12 cellular contexts compared by ENCODE assay signal in genomic region chr6:158958504-158959386, GRCh38. TPM values are rescaled to one million over a fixed set of nuclear protein-coding genes. Genes with fewer than 3 reads are reported as not detected.
DNase-seq lines count a peak whose midpoint lies in the region; ATAC-seq and TF ChIP-seq lines count a peak whose summit lies in the region.
"Had no signal": no experiment of that assay in that cellular context is flagged by ENCODE, and none has a peak within 500 bp of the region (broad histone marks: within the 10 kb centered on the region; RNA-seq: fewer than 3 reads in every experiment).

No MANE protein-coding gene starts in this region.

- H3K9me3 Mint-ChIP-seq in HFFc6 (no peaks in the 10 kb centered on the region), memory B cell (peaks cover 2% of the 10 kb centered on the region), chondrocyte (ENCODE audit: low read depth) (peaks cover 6% of the 10 kb centered on the region)
- no peaks in the 10 kb centered on the region for H3K9me3 Mint-ChIP-seq in activated naive CD4-positive, alpha-beta T cell treated with anti-CD3 and anti-CD28 coated beads for 36 hours

- H3K79me2 ChIP-seq in DND-41 (ENCODE audit: insufficient read depth, low read length), result no peaks in the 10 kb centered on the region
- no peaks in the 10 kb centered on the region for H3K79me2 ChIP-seq in GM23248 (ENCODE audit: insufficient read depth)

- in situ Hi-C loops in GM23248 (cut with MboI), result loop anchor here (25.0 kb wide), 1 partner anchor 246 kb away; no protein-coding TSS in a partner anchor

- H3K27ac Mint-ChIP-seq in HFFc6 (no peak overlapping the region), memory B cell (peak overlapping the region; percentile 76), chondrocyte (ENCODE audit: unreplicated experiment) (no peak overlapping the region)
- H3K27ac Mint-ChIP-seq in activated naive CD4-positive, alpha-beta T cell treated with anti-CD3 and anti-CD28 coated beads for 36 hours, result no peak overlapping the region
- H3K27ac Mint-ChIP-seq: mesothelial cell of epicardium had no signal

- H3K4me3 Mint-ChIP-seq in HFFc6 (no peak overlapping the region), memory B cell (no peak overlapping the region), chondrocyte (ENCODE audit: unreplicated experiment) (no peak overlapping the region)
- H3K4me3 Mint-ChIP-seq in activated naive CD4-positive, alpha-beta T cell treated with anti-CD3 and anti-CD28 coated beads for 36 hours, result no peak overlapping the region
- H3K4me3 Mint-ChIP-seq: mesothelial cell of epicardium had no signal

- H3K27me3 ChIP-seq in DND-41 (ENCODE audit: insufficient read depth, low read length, poor library complexity) (peaks cover 3% of the 10 kb centered on the region), GM23248 (replicated peaks; ENCODE audit: insufficient read depth) (no peaks in the 10 kb centered on the region)
- H3K27me3 ChIP-seq: right atrium auricular region had no signal

- TF ChIP-seq CTCF in DND-41 (IDR thresholded peaks at IDR 0.05; ENCODE audit: borderline replicate concordance, extremely low read depth, low read length, poor library complexity, severe bottlenecking) (peak; percentile 27), HFFc6 (IDR thresholded peaks at IDR 0.05) (peak; percentile 13; the same call in 1 of the 2 replicates), chondrocyte (IDR thresholded peaks at IDR 0.05) (no peak)

- H3K4me2 ChIP-seq in DND-41 (ENCODE audit: insufficient read depth, low read length), result no peak overlapping the region
- H3K4me2 ChIP-seq in GM23248 (ENCODE audit: unreplicated experiment), result no peak overlapping the region

- H3K4me1 ChIP-seq in DND-41 (ENCODE audit: insufficient read depth, low read length) (no peaks in the 10 kb centered on the region), GM23248 (ENCODE audit: insufficient read depth) (no peaks in the 10 kb centered on the region)
- H3K4me1 ChIP-seq: right atrium auricular region had no signal

- intact Hi-C loops in activated naive CD4-positive, alpha-beta T cell treated with anti-CD3 and anti-CD28 coated beads for 36 hours (cut with micrococcal nuclease), result loop anchor here (1.0 kb wide), 1 partner anchor 165 kb away; no protein-coding TSS in a partner anchor

- no peak overlapping the region for H3K9ac ChIP-seq in DND-41 (ENCODE audit: low read depth, low read length)
- no peak overlapping the region for H3K9ac ChIP-seq in GM23248

- H2AFZ ChIP-seq in DND-41 (ENCODE audit: low read depth, low read length) (no peak overlapping the region), GM23248 (no peak overlapping the region)

- peaks cover 5% of the 10 kb centered on the region for H3K27me3 Mint-ChIP-seq in HFFc6 (ENCODE audit: insufficient read depth)
- no peaks in the 10 kb centered on the region for H3K27me3 Mint-ChIP-seq in activated naive CD4-positive, alpha-beta T cell treated with anti-CD3 and anti-CD28 coated beads for 36 hours (ENCODE audit: low read depth)
- H3K27me3 Mint-ChIP-seq in memory B cell, result no peaks in the 10 kb centered on the region
- H3K27me3 Mint-ChIP-seq in chondrocyte (ENCODE audit: low read depth), result no peaks in the 10 kb centered on the region

- no peaks in the 10 kb centered on the region for H3K36me3 ChIP-seq in DND-41 (ENCODE audit: insufficient read depth, low read length)
- H3K36me3 ChIP-seq in GM23248 (ENCODE audit: low read depth), result no peaks in the 10 kb centered on the region
- H3K36me3 ChIP-seq: right atrium auricular region had no signal

- H3K4me3 ChIP-seq in DND-41 (ENCODE audit: low read depth in 1 of 2, low read length in 2 of 2), result no peak overlapping the region
- no peak overlapping the region for H3K4me3 ChIP-seq in GM23248
- H3K4me3 ChIP-seq: right atrium auricular region had no signal

- DNase-seq in DND-41 (no peak), HFFc6 (no peak), memory B cell (ENCODE audit: low spot score in 2 of 2) (peak; percentile 39 to 43), GM23248 (no peak), midbrain (lab: John Stamatoyannopoulos, UW) (no peak), chondrocyte (ENCODE audit: low spot score) (no peak)
- peak; percentile 45 for DNase-seq in activated naive CD4-positive, alpha-beta T cell treated with anti-CD3 and anti-CD28 coated beads for 36 hours
- DNase-seq: effector memory CD4-positive, alpha-beta T cell; IMR-90 had no signal

- no peaks in the 10 kb centered on the region for H3F3A ChIP-seq in GM23248 (ENCODE audit: insufficient read depth)

- WGBS in GM23248 (ENCODE audit: low coverage in 1 of 2, low lambda C conversion rate in 2 of 2, missing lambda C conversion rate in 2 of 2), 2 experiments, result 80 to 81% methylated on average over 7 of the region's 7 CpGs

- H3K27ac ChIP-seq in DND-41 (ENCODE audit: low read length) (no peak overlapping the region), GM23248 (no peak overlapping the region)
- H3K27ac ChIP-seq: right atrium auricular region had no signal

- ATAC-seq in DND-41 (ENCODE audit: insufficient read depth, low read depth), result no peak
- peak; percentile 87 for ATAC-seq in memory B cell (ENCODE audit: low read depth)
- no peak for ATAC-seq in HG03039 (IDR thresholded peaks at IDR 0.05; ENCODE audit: unreplicated experiment)

- H3K36me3 Mint-ChIP-seq in HFFc6 (ENCODE audit: low read depth) (peaks cover 4% of the 10 kb centered on the region; the same call in 1 of the 2 replicates), memory B cell (no peaks in the 10 kb centered on the region), chondrocyte (ENCODE audit: low read depth) (peaks cover 2% of the 10 kb centered on the region)
- H3K36me3 Mint-ChIP-seq in activated naive CD4-positive, alpha-beta T cell treated with anti-CD3 and anti-CD28 coated beads for 36 hours (ENCODE audit: low read depth), result no peaks in the 10 kb centered on the region

- CTCF ChIA-PET in activated naive CD4-positive, alpha-beta T cell treated with anti-CD3 and anti-CD28 coated beads for 36 hours (lab: Charles Lee), result interaction anchor here (0.6 to 1.2 kb wide), 7 partner anchors 9 to 1151 kb away, joined by 3 to 5 read pairs (median 4); no protein-coding TSS in a partner anchor

- H3K4me1 Mint-ChIP-seq in HFFc6 (ENCODE audit: low read depth), result peaks cover 7% of the 10 kb centered on the region
- H3K4me1 Mint-ChIP-seq in activated naive CD4-positive, alpha-beta T cell treated with anti-CD3 and anti-CD28 coated beads for 36 hours (ENCODE audit: low read depth), result no peaks in the 10 kb centered on the region
- H3K4me1 Mint-ChIP-seq in memory B cell, result peaks cover 16% of the 10 kb centered on the region
- no peaks in the 10 kb centered on the region for H3K4me1 Mint-ChIP-seq in chondrocyte (ENCODE audit: low read depth)
- H3K4me1 Mint-ChIP-seq: mesothelial cell of epicardium had no signal

- no peaks in the 10 kb centered on the region for H3K9me2 ChIP-seq in GM23248 (ENCODE audit: insufficient read depth)

- H3K9me3 ChIP-seq in DND-41 (ENCODE audit: insufficient read depth, low read length, severe bottlenecking), result no peaks in the 10 kb centered on the region
- no peaks in the 10 kb centered on the region for H3K9me3 ChIP-seq in GM23248 (ENCODE audit: low read depth)
- H3K9me3 ChIP-seq: right atrium auricular region had no signal

- no peaks in the 10 kb centered on the region for H4K20me1 ChIP-seq in DND-41 (ENCODE audit: insufficient read depth, low read length)
- H4K20me1 ChIP-seq in GM23248 (ENCODE audit: insufficient read depth), result no peaks in the 10 kb centered on the region

RNA-seq across cellular contexts. Expression of gene RSPH3, which starts 41.3 kb away (rescaled TPM):
- total RNA-seq in HFFc6 (2021; fragmentation: NEBNext Ultra II Directional; extraction: Animal tissue kit (Norgen Biotek cat#: 25700)), result 10 to 100 TPM in 1 of 6 experiments, 1 to 10 TPM in 5; 6.9 to 10.1 (median 8.5) TPM
- 1 to 10 TPM; 3.0 to 3.2 TPM for total RNA-seq in activated naive CD4-positive, alpha-beta T cell treated with anti-CD3 and anti-CD28 coated beads for 36 hours
- 7.2 and 9.4 TPM in 2 replicates for total RNA-seq in GM23248 (2014; rRNA removed; shearing (Covaris generic))
- 14.6 and 15.1 TPM in 2 replicates for polyA plus RNA-seq in GM23248 (2016; fragmentation: Nextera tagmentation; extraction: Ambion mirVana)
- total RNA-seq in chondrocyte, result 8.3 to 10.0 TPM (median 8.7 TPM) in 3 replicates

Comparison
In these comparisons a context has a peak if more than half of its experiments do, and no peak if none do; other contexts are left out.
1. DNase-seq: peak in activated naive CD4-positive, alpha-beta T cell treated with anti-CD3 and anti-CD28 coated beads for 36 hours (single experiment) and memory B cell (2 of 2); none in DND-41 (single experiment), HFFc6 (single experiment), GM23248 (single experiment), midbrain (single experiment) and chondrocyte (single experiment).